In the genomic region with DNA sequence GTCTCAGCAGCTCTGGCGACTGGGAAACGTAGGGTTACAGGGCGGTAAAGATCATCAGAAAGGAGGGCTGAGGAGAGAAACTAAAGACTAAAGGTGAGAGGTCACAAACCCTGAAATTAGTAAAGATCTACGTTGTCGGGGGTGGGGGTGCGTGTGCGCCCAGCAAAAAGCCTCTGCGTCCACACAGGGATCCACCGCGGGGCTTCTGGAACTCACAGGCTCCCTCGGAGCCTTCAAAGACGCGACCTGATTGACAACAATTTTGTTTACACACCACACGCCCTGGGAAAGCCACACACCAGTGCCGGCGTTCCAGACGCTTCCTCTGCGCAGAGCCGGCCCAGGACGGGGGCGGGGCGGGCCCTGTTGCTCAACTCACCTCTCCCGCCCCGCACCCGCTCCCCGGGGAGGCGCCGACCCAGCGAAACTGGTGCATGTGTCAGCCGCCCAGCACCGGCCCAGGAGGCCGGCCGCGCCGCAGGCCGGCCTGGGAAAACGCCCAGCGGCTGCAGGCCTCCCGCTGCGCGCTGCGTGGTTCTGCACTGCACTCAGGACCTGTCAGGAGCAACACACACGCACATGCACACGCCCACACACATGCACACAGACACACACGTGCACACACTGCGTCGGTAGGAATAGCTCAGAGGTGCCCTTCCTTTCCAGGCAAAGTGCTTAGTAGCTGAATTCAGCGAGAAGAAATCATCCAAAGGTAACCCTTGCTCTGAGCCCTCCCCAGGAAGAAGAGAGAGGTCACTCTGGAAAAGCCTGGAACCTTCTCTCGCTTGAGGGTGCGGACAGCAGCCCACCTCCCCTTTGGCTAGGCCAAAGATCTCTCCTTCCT, we compare ENCODE assay signal across 1 cellular context.
TF ChIP-seq lines count a peak whose summit lies in the region.

No MANE protein-coding gene starts in this region.

TF ChIP-seq in K562, 482 proteins besides CTCF, POLR2A, EP300 and RAD21 (continued from another document and continues in another):
- peak; percentile 43; the same call in 1 of the 2 replicates for TF ChIP-seq PML (IDR thresholded peaks at IDR 0.05; ENCODE audit: low read length)
- TF ChIP-seq CBX1 (IDR thresholded peaks at IDR 0.05; ENCODE audit: low read depth) = peak; percentile 79
- TF ChIP-seq, protein P1, sequence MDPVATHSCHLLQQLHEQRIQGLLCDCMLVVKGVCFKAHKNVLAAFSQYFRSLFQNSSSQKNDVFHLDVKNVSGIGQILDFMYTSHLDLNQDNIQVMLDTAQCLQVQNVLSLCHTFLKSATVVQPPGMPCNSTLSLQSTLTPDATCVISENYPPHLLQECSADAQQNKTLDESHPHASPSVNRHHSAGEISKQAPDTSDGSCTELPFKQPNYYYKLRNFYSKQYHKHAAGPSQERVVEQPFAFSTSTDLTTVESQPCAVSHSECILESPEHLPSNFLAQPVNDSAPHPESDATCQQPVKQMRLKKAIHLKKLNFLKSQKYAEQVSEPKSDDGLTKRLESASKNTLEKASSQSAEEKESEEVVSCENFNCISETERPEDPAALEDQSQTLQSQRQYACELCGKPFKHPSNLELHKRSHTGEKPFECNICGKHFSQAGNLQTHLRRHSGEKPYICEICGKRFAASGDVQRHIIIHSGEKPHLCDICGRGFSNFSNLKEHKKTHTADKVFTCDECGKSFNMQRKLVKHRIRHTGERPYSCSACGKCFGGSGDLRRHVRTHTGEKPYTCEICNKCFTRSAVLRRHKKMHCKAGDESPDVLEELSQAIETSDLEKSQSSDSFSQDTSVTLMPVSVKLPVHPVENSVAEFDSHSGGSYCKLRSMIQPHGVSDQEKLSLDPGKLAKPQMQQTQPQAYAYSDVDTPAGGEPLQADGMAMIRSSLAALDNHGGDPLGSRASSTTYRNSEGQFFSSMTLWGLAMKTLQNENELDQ (CRISPR knock-in tag; IDR thresholded peaks at IDR 0.05; ENCODE audit: borderline replicate concordance) = no peak
- TF ChIP-seq, protein P2, sequence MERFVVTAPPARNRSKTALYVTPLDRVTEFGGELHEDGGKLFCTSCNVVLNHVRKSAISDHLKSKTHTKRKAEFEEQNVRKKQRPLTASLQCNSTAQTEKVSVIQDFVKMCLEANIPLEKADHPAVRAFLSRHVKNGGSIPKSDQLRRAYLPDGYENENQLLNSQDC (CRISPR knock-in tag; IDR thresholded peaks at IDR 0.05) = no peak
- peak; percentile 66 for TF ChIP-seq FOXJ2 (tag; IDR thresholded peaks at IDR 0.05)
- TF ChIP-seq, protein P3, sequence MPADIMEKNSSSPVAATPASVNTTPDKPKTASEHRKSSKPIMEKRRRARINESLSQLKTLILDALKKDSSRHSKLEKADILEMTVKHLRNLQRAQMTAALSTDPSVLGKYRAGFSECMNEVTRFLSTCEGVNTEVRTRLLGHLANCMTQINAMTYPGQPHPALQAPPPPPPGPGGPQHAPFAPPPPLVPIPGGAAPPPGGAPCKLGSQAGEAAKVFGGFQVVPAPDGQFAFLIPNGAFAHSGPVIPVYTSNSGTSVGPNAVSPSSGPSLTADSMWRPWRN (IDR thresholded peaks at IDR 0.05; ENCODE audit: low read depth) = no peak
- TF ChIP-seq ZNF436 (CRISPR knock-in tag; IDR thresholded peaks at IDR 0.05) = no peak
- peak; percentile 61 for TF ChIP-seq JUND (IDR thresholded peaks at IDR 0.05; ENCODE audit: borderline replicate concordance, low read depth, low read length)
- TF ChIP-seq JUND (tag; IDR thresholded peaks at IDR 0.05; ENCODE audit: borderline replicate concordance, low read depth, low read length) = peak; percentile 69; the same call in 2 of the 3 replicates
- no peak for TF ChIP-seq HNRNPH1 (optimal IDR thresholded peaks at IDR 0.05; ENCODE audit: low read depth, low read length)
- no peak for TF ChIP-seq GTF2F1 (IDR thresholded peaks at IDR 0.05; ENCODE audit: low read depth, low read length)
- TF ChIP-seq ZFP36 (IDR thresholded peaks at IDR 0.05; ENCODE audit: low read depth, low read length, partially characterized antibody) = peak; percentile 8
- peak in 1 of 2 experiments; percentile 80; a peak in 2 of 4 replicates for TF ChIP-seq SIN3A (IDR thresholded peaks at IDR 0.05; ENCODE audit: borderline replicate concordance in 2 of 2, control insufficient read depth in 1 of 2, low read depth in 2 of 2, low read length in 2 of 2)
- peak; percentile 31; the same call in 1 of the 2 replicates for TF ChIP-seq BRD4 (IDR thresholded peaks at IDR 0.05)
- TF ChIP-seq, protein P4, sequence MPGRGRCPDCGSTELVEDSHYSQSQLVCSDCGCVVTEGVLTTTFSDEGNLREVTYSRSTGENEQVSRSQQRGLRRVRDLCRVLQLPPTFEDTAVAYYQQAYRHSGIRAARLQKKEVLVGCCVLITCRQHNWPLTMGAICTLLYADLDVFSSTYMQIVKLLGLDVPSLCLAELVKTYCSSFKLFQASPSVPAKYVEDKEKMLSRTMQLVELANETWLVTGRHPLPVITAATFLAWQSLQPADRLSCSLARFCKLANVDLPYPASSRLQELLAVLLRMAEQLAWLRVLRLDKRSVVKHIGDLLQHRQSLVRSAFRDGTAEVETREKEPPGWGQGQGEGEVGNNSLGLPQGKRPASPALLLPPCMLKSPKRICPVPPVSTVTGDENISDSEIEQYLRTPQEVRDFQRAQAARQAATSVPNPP (IDR thresholded peaks at IDR 0.05; ENCODE audit: borderline replicate concordance, insufficient read depth, insufficient read length) = no peak
- TF ChIP-seq ZKSCAN8 (CRISPR knock-in tag; IDR thresholded peaks at IDR 0.05) = peak; percentile 18; the same call in 1 of the 2 replicates
- TF ChIP-seq LEF1 (IDR thresholded peaks at IDR 0.05) = no peak; the same call in 1 of the 2 replicates
- peak; percentile 45; the same call in 1 of the 2 replicates for TF ChIP-seq ZKSCAN1 (IDR thresholded peaks at IDR 0.05; ENCODE audit: low read depth, low read length)
- TF ChIP-seq KDM2B (CRISPR knock-in tag; IDR thresholded peaks at IDR 0.05) = peak; percentile 37; the same call in 1 of the 2 replicates
- 0 out of 2 replicates have a peak, but pooled peaks have one; percentile 42 for TF ChIP-seq ZNF316 (IDR thresholded peaks at IDR 0.05)
- no peak for TF ChIP-seq ATF1 (CRISPR knock-in tag; IDR thresholded peaks at IDR 0.05)
- TF ChIP-seq ATF1 (tag; IDR thresholded peaks at IDR 0.05) = peak; percentile 80
- peak; percentile 89; the same call in 1 of the 2 replicates for TF ChIP-seq ATF6 (CRISPR knock-in tag; IDR thresholded peaks at IDR 0.05)
- peak; percentile 14; the same call in 1 of the 2 replicates for TF ChIP-seq ZNF143 (CRISPR knock-in tag; IDR thresholded peaks at IDR 0.05)
- TF ChIP-seq GMEB1 (CRISPR knock-in tag; IDR thresholded peaks at IDR 0.05) = peak; percentile 42
- peak in 1 of 2 experiments; percentile 81; a peak in 2 of 4 replicates for TF ChIP-seq FOXA3 (CRISPR knock-in tag; conservative IDR thresholded peaks at IDR 0.05 in 1 of 2, IDR thresholded peaks at IDR 0.05 in 1 of 2)
- peak; percentile 44 for TF ChIP-seq CBFA2T3 (IDR thresholded peaks at IDR 0.05)
- no peak for TF ChIP-seq RBM34 (IDR thresholded peaks at IDR 0.05; ENCODE audit: borderline replicate concordance, insufficient read depth, low read length)
- TF ChIP-seq KDM1A (IDR thresholded peaks at IDR 0.05) = peak in 1 of 2 experiments; percentile 58; a peak in 1 of 4 replicates
- peak; percentile 68 for TF ChIP-seq EP400 (IDR thresholded peaks at IDR 0.05)
- peak; percentile 22; the same call in 1 of the 2 replicates for TF ChIP-seq TAF7 (tag; IDR thresholded peaks at IDR 0.05)
- peak; percentile 57; the same call in 1 of the 2 replicates for TF ChIP-seq CUX1 (CRISPR knock-in tag; IDR thresholded peaks at IDR 0.05)
- no peak for TF ChIP-seq TFAM (CRISPR knock-in tag; conservative IDR thresholded peaks at IDR 0.05)
- TF ChIP-seq HNRNPL (IDR thresholded peaks at IDR 0.05; ENCODE audit: low read depth, low read length) = 0 out of 2 replicates have a peak, but pooled peaks have one; percentile 41
- TF ChIP-seq RFX7 (CRISPR knock-in tag; IDR thresholded peaks at IDR 0.05) = 0 out of 2 replicates have a peak, but pooled peaks have one; percentile 9
- TF ChIP-seq PYGO2 (tag; IDR thresholded peaks at IDR 0.05) = peak; percentile 4; the same call in 1 of the 2 replicates
- TF ChIP-seq HDAC2 (IDR thresholded peaks at IDR 0.05) = peak; percentile 62; the same call in 1 of the 2 replicates
- no peak for TF ChIP-seq TAF9B (IDR thresholded peaks at IDR 0.05; ENCODE audit: partially characterized antibody)
- 0 out of 2 replicates have a peak, but pooled peaks have one; percentile 36 for TF ChIP-seq GABPA (tag; conservative IDR thresholded peaks at IDR 0.05; ENCODE audit: low read depth)
- peak; percentile 70 for TF ChIP-seq GABPB1 (CRISPR knock-in tag; IDR thresholded peaks at IDR 0.05)
- TF ChIP-seq NFIX (CRISPR knock-in tag; IDR thresholded peaks at IDR 0.05; ENCODE audit: low read depth) = no peak
- no peak for TF ChIP-seq PTTG1 (tag; IDR thresholded peaks at IDR 0.05; ENCODE audit: low read depth)
- TF ChIP-seq HMG20A (CRISPR knock-in tag; conservative IDR thresholded peaks at IDR 0.05) = no peak
- peak; percentile 37; the same call in 1 of the 2 replicates for TF ChIP-seq HCFC1 (IDR thresholded peaks at IDR 0.05; ENCODE audit: low read depth, low read length)
- no peak for TF ChIP-seq SMC3 (conservative IDR thresholded peaks at IDR 0.05; ENCODE audit: insufficient read depth, low read depth, low read length)
- no peak for TF ChIP-seq ELF2 (CRISPR knock-in tag; IDR thresholded peaks at IDR 0.05)
